In the genomic region with DNA sequence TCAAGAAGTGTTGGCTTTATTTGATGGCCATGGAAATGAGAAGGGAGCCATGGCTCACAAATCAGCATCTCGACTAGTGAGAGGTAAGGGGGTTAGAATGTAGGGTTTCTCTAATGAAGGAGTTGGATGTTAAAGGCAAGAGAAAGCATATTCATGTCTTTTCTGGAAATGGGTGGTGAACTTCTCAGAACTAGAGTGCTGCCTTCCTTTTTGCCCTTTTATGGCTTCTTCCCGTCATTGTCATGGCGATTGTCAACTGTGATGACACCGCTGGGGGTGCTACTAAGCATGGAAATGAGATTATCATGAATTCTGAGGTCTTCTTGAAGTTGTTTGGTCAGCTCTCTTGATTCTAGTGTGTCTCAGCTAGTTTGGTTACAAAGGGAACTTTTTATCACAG, we compare ENCODE assay signal across 23 cellular contexts.
"Had no signal": no experiment of that assay in that cellular context is flagged by ENCODE, and none has a peak within 500 bp of the region (broad histone marks: within the 10 kb centered on the region; RNA-seq: fewer than 3 reads in every experiment).

No MANE protein-coding gene starts in this region.

- H3K4me1 ChIP-seq: heart left ventricle, sigmoid colon, testis, tibial nerve had no signal

- H3K9me3 Mint-ChIP-seq: mesothelial cell of epicardium, neural crest cell had no signal

- H3K27ac Mint-ChIP-seq: mesothelial cell of epicardium; natural killer cell; stimulated activated naive B cell treated with anti-CD40 and anti-IgM and Interleukin-4, amounts not matched to agents 10 μg/mL and 1 μg/mL and 100 μg/mL, for 72 hours had no signal

- H3K27me3 ChIP-seq: heart left ventricle, sigmoid colon, testis, tibial nerve had no signal

- H3K4me3 Mint-ChIP-seq: mesothelial cell of epicardium; natural killer cell; neural crest cell; stimulated activated naive B cell treated with anti-CD40 and anti-IgM and Interleukin-4, amounts not matched to agents 10 μg/mL and 1 μg/mL and 100 μg/mL, for 72 hours; stimulated activated naive CD8-positive, alpha-beta T cell treated with anti-CD3 and anti-CD28 coated beads, Interleukin-15, amount 100 ng/mL, for 72 hours had no signal

- H3K4me3 ChIP-seq: dorsolateral prefrontal cortex, heart left ventricle, sigmoid colon, skin epidermis, testis, tibial nerve had no signal

- H3K4me1 Mint-ChIP-seq: natural killer cell; stimulated activated naive B cell treated with anti-CD40 and anti-IgM and Interleukin-4, amounts not matched to agents 10 μg/mL and 1 μg/mL and 100 μg/mL, for 72 hours; stimulated activated naive CD8-positive, alpha-beta T cell treated with anti-CD3 and anti-CD28 coated beads, Interleukin-15, amount 100 ng/mL, for 72 hours had no signal

- H3K36me3 Mint-ChIP-seq: mesothelial cell of epicardium; stimulated activated naive B cell treated with anti-CD40 and anti-IgM and Interleukin-4, amounts not matched to agents 10 μg/mL and 1 μg/mL and 100 μg/mL, for 72 hours had no signal

- H3K9me3 ChIP-seq: heart left ventricle, sigmoid colon, testis, tibial nerve had no signal

- H3K27ac ChIP-seq: dorsolateral prefrontal cortex, heart left ventricle, sigmoid colon, skin epidermis, testis, tibial nerve had no signal

- DNase-seq: cortex of kidney; dorsolateral prefrontal cortex; effector CD8-positive, alpha-beta T cell; heart left ventricle; hippocampal formation; kidney glomerular epithelial cell; mammary epithelial cell; natural killer cell; posterior cingulate gyrus; sigmoid colon; stimulated activated CD4-positive, alpha-beta T cell treated with anti-CD3 and anti-CD28 coated beads, Interleukin-2, amount 100 ng/mL, for 24 hours; stimulated activated CD4-positive, alpha-beta T cell treated with anti-CD3 and anti-CD28 coated beads, Interleukin-4, amount 100 ng/mL, for 4 hours; stimulated activated naive B cell treated with anti-CD40 and anti-IgM and Interleukin-4, amounts not matched to agents 10 μg/mL and 1 μg/mL and 100 μg/mL, for 72 hours; stimulated activated naive CD8-positive, alpha-beta T cell treated with anti-CD3 and anti-CD28 coated beads, Interleukin-15, amount 100 ng/mL, for 72 hours; testis had no signal

- H3K27me3 Mint-ChIP-seq: stimulated activated naive B cell treated with anti-CD40 and anti-IgM and Interleukin-4, amounts not matched to agents 10 μg/mL and 1 μg/mL and 100 μg/mL, for 72 hours; stimulated activated naive CD8-positive, alpha-beta T cell treated with anti-CD3 and anti-CD28 coated beads, Interleukin-15, amount 100 ng/mL, for 72 hours had no signal

- FAIRE-seq: endometrium, frontal cortex had no signal

- ATAC-seq: esophagus mucosa; heart left ventricle; left lobe of liver; natural killer cell; stimulated activated naive B cell treated with anti-CD40 and anti-IgM and Interleukin-4, amounts not matched to agents 10 μg/mL and 1 μg/mL and 100 μg/mL, for 72 hours; stimulated activated naive CD8-positive, alpha-beta T cell treated with anti-CD3 and anti-CD28 coated beads, Interleukin-15, amount 100 ng/mL, for 72 hours had no signal

- H3K36me3 ChIP-seq: heart left ventricle, sigmoid colon, tibial nerve had no signal
